1 cellular context compared by ENCODE assay signal in genomic region chr3:119434703-119435102, GRCh38.
TF ChIP-seq lines count a peak whose summit lies in the region.

No MANE protein-coding gene starts in this region.

TF ChIP-seq in K562, 482 proteins besides CTCF, POLR2A, EP300 and RAD21:
- TF ChIP-seq TCF15 (CRISPR knock-in tag; IDR thresholded peaks at IDR 0.05) (no peak), ZNF316 (IDR thresholded peaks at IDR 0.05) (0 out of 2 replicates have a peak, but pooled peaks have one; percentile 12)
